ENCODE assay signal across 14 cellular contexts in genomic region chr9:79684711-79685575, GRCh38.
DNase-seq lines count a peak whose midpoint lies in the region; ATAC-seq, FAIRE-seq and TF ChIP-seq lines count a peak whose summit lies in the region.
"Had no signal": no experiment of that assay in that cellular context is flagged by ENCODE, and none has a peak within 500 bp of the region (broad histone marks: within the 10 kb centered on the region; RNA-seq: fewer than 3 reads in every experiment).

No MANE protein-coding gene starts in this region.

- no peak overlapping the region for H3K4me3 ChIP-seq in BLaER1 treated with 17β-estradiol and CSF1 and Interleukin-3, amounts not matched to agents 10 nM and 100 nM
- H3K4me3 ChIP-seq in IMR-90 (ENCODE audit: insufficient read depth, low read depth, low read length): no peak overlapping the region
- no peak overlapping the region for H3K4me3 ChIP-seq in brain microvascular endothelial cell (ENCODE audit: low read depth, low read length)
- H3K4me3 ChIP-seq in keratinocyte (ENCODE audit: control insufficient read depth in 2 of 3, extremely low read depth in 1 of 3, insufficient read depth in 2 of 3, low read depth in 1 of 3, low read length in 3 of 3): no peak overlapping the region
- H3K4me3 ChIP-seq: lung had no signal

- peak overlapping the region in 8 of 11 experiments; percentile 7 to 80 (median 36); a peak in 10 of 22 replicates for H3K4me2 ChIP-seq in BLaER1 treated with 17β-estradiol and CSF1 and Interleukin-3, amounts not matched to agents 10 nM and 100 nM
- no peak overlapping the region; the same call in 1 of the 2 replicates for H3K4me2 ChIP-seq in IMR-90 (ENCODE audit: low read depth, low read length)
- H3K4me2 ChIP-seq in keratinocyte (ENCODE audit: control insufficient read depth, extremely low read depth, insufficient read depth, low read depth, low read length): no peak overlapping the region

- peak overlapping the region; percentile 28 for H2AFZ ChIP-seq in IMR-90 (replicated peaks; ENCODE audit: low read length, poor library complexity)
- no peak overlapping the region for H2AFZ ChIP-seq in keratinocyte (ENCODE audit: control insufficient read depth, low read length)

- FAIRE-seq in keratinocyte (lab: Jason Lieb, UNC): no peak

- H3K27me3 ChIP-seq in BLaER1 treated with 17β-estradiol and CSF1 and Interleukin-3, amounts not matched to agents 10 nM and 100 nM: no peaks in the 10 kb centered on the region
- H3K27me3 ChIP-seq in IMR-90 (ENCODE audit: control insufficient read depth, insufficient read depth, low read length) (no peaks in the 10 kb centered on the region), brain microvascular endothelial cell (replicated peaks) (no peaks in the 10 kb centered on the region), keratinocyte (ENCODE audit: control insufficient read depth, extremely low read depth, insufficient read depth, low read length) (no peaks in the 10 kb centered on the region)

- no peak overlapping the region for H3K27ac Mint-ChIP-seq in activated T-helper 1 cell treated with anti-CD3 and anti-CD28 coated beads, Interleukin-12 subunit alpha, Interleukin-12 subunit beta, Interleukin-2, Interleukin-4 antibody, amounts not matched to agents 30 ng/mL and 10 ng/mL and 1 ng/mL, durations not matched to agents 14 hours and 24 hours and 36 hours
- H3K27ac Mint-ChIP-seq: activated naive CD4-positive, alpha-beta T cell treated with anti-CD3 and anti-CD28 coated beads, Interleukin-2, amount 10 ng/mL, durations not matched to agents 7 days and 5 days; nephron had no signal

- peak overlapping the region; percentile 82 for H4K91ac ChIP-seq in IMR-90 (ENCODE audit: insufficient read depth, low read depth, low read length)

- H3K14ac ChIP-seq in IMR-90 (replicated peaks; ENCODE audit: low read depth, low read length): peak overlapping the region; percentile 82

- CTCF ChIA-PET in IMR-90 (lab: Yijun Ruan, JAX): no interaction called here

- H3K4ac ChIP-seq in IMR-90 (ENCODE audit: low read depth, low read length): peak overlapping the region; percentile 93

- H2BK20ac ChIP-seq in IMR-90 (ENCODE audit: low read depth, low read length): peak overlapping the region; percentile 87

- peaks cover 19% of the 10 kb centered on the region for H3K4me1 Mint-ChIP-seq in activated T-helper 1 cell treated with anti-CD3 and anti-CD28 coated beads, Interleukin-12 subunit alpha, Interleukin-12 subunit beta, Interleukin-2, Interleukin-4 antibody, amounts not matched to agents 30 ng/mL and 10 ng/mL and 1 ng/mL, durations not matched to agents 14 hours and 24 hours and 36 hours (ENCODE audit: low read depth)

- H3K9me3 Mint-ChIP-seq in activated T-helper 1 cell treated with anti-CD3 and anti-CD28 coated beads, Interleukin-12 subunit alpha, Interleukin-12 subunit beta, Interleukin-2, Interleukin-4 antibody, amounts not matched to agents 30 ng/mL and 10 ng/mL and 1 ng/mL, durations not matched to agents 14 hours and 24 hours and 36 hours: peaks cover 6% of the 10 kb centered on the region
- H3K9me3 Mint-ChIP-seq: nephron had no signal

- H2BK5ac ChIP-seq in IMR-90 (ENCODE audit: low read depth, low read length, poor library complexity, severe bottlenecking): peak overlapping the region; percentile 92

- TF ChIP-seq RAD21 in IMR-90 (IDR thresholded peaks at IDR 0.05; ENCODE audit: low read length): no peak

- peak overlapping the region; percentile 26 for H2AK9ac ChIP-seq in IMR-90 (replicated peaks; ENCODE audit: low read depth, low read length, poor library complexity)

- POLR2A ChIA-PET in IMR-90 (lab: Charles Lee; ENCODE audit: unreplicated experiment): no interaction called here

- peak overlapping the region; percentile 63 for H3K23ac ChIP-seq in IMR-90 (ENCODE audit: low read depth, low read length)

- peak overlapping the region; percentile 40 for H3K56ac ChIP-seq in IMR-90 (ENCODE audit: extremely low read depth, insufficient read depth, low read length)

- dilution Hi-C loops in IMR-90 (cut with HindIII; ENCODE audit: low sequenced_read_pairs, unreplicated experiment) (no loop called here), keratinocyte (cut with MboI; ENCODE audit: extremely low pct_ligation_motif_present, low sequenced_read_pairs) (loop anchor here (25.0 kb wide), 1 partner anchor 102 kb away; no protein-coding TSS in a partner anchor)

- H3K4me1 ChIP-seq in BLaER1 treated with 17β-estradiol and CSF1 and Interleukin-3, amounts not matched to agents 10 nM and 100 nM: peaks cover 10 to 87% (median 73%) of the 10 kb centered on the region in 10 experiments
- H3K4me1 ChIP-seq in IMR-90 (ENCODE audit: control insufficient read depth, insufficient read depth, low read length) (peaks cover 24% of the 10 kb centered on the region), keratinocyte (ENCODE audit: control insufficient read depth, extremely low read depth, insufficient read depth, low read length) (peaks cover 4% of the 10 kb centered on the region)

- peak; percentile 63 for ATAC-seq in IMR-90 (ENCODE audit: low read depth)
- ATAC-seq in HG03342 (IDR thresholded peaks at IDR 0.05; ENCODE audit: unreplicated experiment): no peak
- ATAC-seq in GM18861 (IDR thresholded peaks at IDR 0.05; ENCODE audit: unreplicated experiment): no peak

- H3K36me3 Mint-ChIP-seq in activated T-helper 1 cell treated with anti-CD3 and anti-CD28 coated beads, Interleukin-12 subunit alpha, Interleukin-12 subunit beta, Interleukin-2, Interleukin-4 antibody, amounts not matched to agents 30 ng/mL and 10 ng/mL and 1 ng/mL, durations not matched to agents 14 hours and 24 hours and 36 hours (ENCODE audit: low read depth): peaks cover 7% of the 10 kb centered on the region

- no TSS peak for BruUV-seq in IMR-90 (replicated peaks; lab: Mats Ljungman, UMichigan)

- peak overlapping the region; percentile 97 for H2AK5ac ChIP-seq in IMR-90 (ENCODE audit: low read depth, low read length)

- peak overlapping the region; percentile 89 for H2BK15ac ChIP-seq in IMR-90 (ENCODE audit: low read depth, low read length)

- WGBS in IMR-90 (ENCODE audit: extremely low coverage in 2 of 2, insufficient read length in 1 of 2), 2 experiments: 80% methylated on average over 1 of the region's 8 CpGs; no CpG with 5 or more reads in 1 of the 2 experiments

- TF ChIP-seq POLR2A in IMR-90 (IDR thresholded peaks at IDR 0.05; ENCODE audit: low read depth, low read length): no peak

- H3K4me3 Mint-ChIP-seq in activated T-helper 1 cell treated with anti-CD3 and anti-CD28 coated beads, Interleukin-12 subunit alpha, Interleukin-12 subunit beta, Interleukin-2, Interleukin-4 antibody, amounts not matched to agents 30 ng/mL and 10 ng/mL and 1 ng/mL, durations not matched to agents 14 hours and 24 hours and 36 hours: no peak overlapping the region
- H3K4me3 Mint-ChIP-seq: activated naive CD4-positive, alpha-beta T cell treated with anti-CD3 and anti-CD28 coated beads, Interleukin-2, amount 10 ng/mL, durations not matched to agents 7 days and 5 days; nephron had no signal

- H4K8ac ChIP-seq in IMR-90 (ENCODE audit: low read depth in 2 of 2, low read length in 2 of 2): peak overlapping the region; percentile 70 to 86; a peak in 3 of 4 replicates

- peaks cover 22% of the 10 kb centered on the region for H3K9me1 ChIP-seq in IMR-90 (ENCODE audit: insufficient read depth, low read length)
- no peaks in the 10 kb centered on the region for H3K9me1 ChIP-seq in keratinocyte (ENCODE audit: control insufficient read depth, extremely low read depth, insufficient read depth, low read length)

- peak overlapping the region; percentile 96 for H2BK120ac ChIP-seq in IMR-90 (ENCODE audit: low read depth, low read length)

- H3K36me3 ChIP-seq in BLaER1 treated with 17β-estradiol and CSF1 and Interleukin-3, amounts not matched to agents 10 nM and 100 nM: peaks cover 7 to 69% (median 42%) of the 10 kb centered on the region in 11 experiments; a peak in 17 of 22 replicates
- H3K36me3 ChIP-seq in IMR-90 (ENCODE audit: control insufficient read depth, insufficient read depth, low read length) (peaks cover 6% of the 10 kb centered on the region), brain microvascular endothelial cell (replicated peaks) (no peaks in the 10 kb centered on the region), keratinocyte (ENCODE audit: control insufficient read depth in 2 of 2, extremely low read depth in 1 of 2, insufficient read depth in 2 of 2, low read length in 2 of 2) (peaks cover 0 to 1% of the 10 kb centered on the region in 2 experiments)

- peaks cover 26 to 80% (median 48%) of the 10 kb centered on the region in 11 experiments; a peak in 20 of 22 replicates for H4K20me1 ChIP-seq in BLaER1 treated with 17β-estradiol and CSF1 and Interleukin-3, amounts not matched to agents 10 nM and 100 nM
- H4K20me1 ChIP-seq in IMR-90 (ENCODE audit: insufficient read depth, low read length) (peaks cover 3% of the 10 kb centered on the region; the same call in 1 of the 2 replicates), keratinocyte (ENCODE audit: control insufficient read depth, extremely low read depth, insufficient read depth, low read length) (no peaks in the 10 kb centered on the region)

- peak overlapping the region; percentile 3 for H4K5ac ChIP-seq in IMR-90 (ENCODE audit: low read depth, low read length)

- TF ChIP-seq CTCF in IMR-90 (conservative IDR thresholded peaks at IDR 0.05; ENCODE audit: low read depth, low read length) (no peak), brain microvascular endothelial cell (IDR thresholded peaks at IDR 0.05; ENCODE audit: low read depth, low read length, missing control alignments) (no peak), keratinocyte (optimal IDR thresholded peaks at IDR 0.05 in 1 of 3, IDR thresholded peaks at IDR 0.05 in 1 of 3, conservative IDR thresholded peaks at IDR 0.05 in 1 of 3; ENCODE audit: extremely low read depth in 1 of 3, insufficient read depth in 2 of 3, low read length in 3 of 3) (no peak)

- in situ Hi-C loops in IMR-90 (cut with MboI; ENCODE audit: low sequenced_read_pairs): no loop called here
- in situ Hi-C loops in brain microvascular endothelial cell (cut with HindIII; ENCODE audit: low pct_ligation_motif_present, low sequenced_read_pairs): no loop called here

- intact Hi-C loops in IMR-90 (cut with micrococcal nuclease): no loop called here
- intact Hi-C loops in activated T-helper 1 cell treated with anti-CD3 and anti-CD28 coated beads, Interleukin-12 subunit alpha, Interleukin-12 subunit beta, Interleukin-2, Interleukin-4 antibody, amounts not matched to agents 30 ng/mL and 10 ng/mL and 1 ng/mL, durations not matched to agents 14 hours and 24 hours and 36 hours (cut with micrococcal nuclease): no loop called here

- peak overlapping the region; percentile 10 for H3K18ac ChIP-seq in IMR-90 (ENCODE audit: low read depth, low read length)

- no peak overlapping the region for H3K9ac ChIP-seq in BLaER1 treated with 17β-estradiol and CSF1 and Interleukin-3, amounts not matched to agents 10 nM and 100 nM
- H3K9ac ChIP-seq in IMR-90 (ENCODE audit: low read depth, low read length): peak overlapping the region; percentile 12; the same call in 1 of the 2 replicates
- H3K9ac ChIP-seq in keratinocyte (ENCODE audit: control insufficient read depth, extremely low read depth, insufficient read depth, low read length): no peak overlapping the region

- DNase-seq in IMR-90 (peak; percentile 55), brain microvascular endothelial cell (peak; percentile 57), keratinocyte (ENCODE audit: low read depth, low spot score) (peak; percentile 23), HT-29 (ENCODE audit: low spot score) (no peak)
- DNase-seq in activated T-helper 1 cell treated with anti-CD3 and anti-CD28 coated beads, Interleukin-12 subunit alpha, Interleukin-12 subunit beta, Interleukin-2, Interleukin-4 antibody, amounts not matched to agents 30 ng/mL and 10 ng/mL and 1 ng/mL, durations not matched to agents 14 hours and 24 hours and 36 hours (ENCODE audit: low spot score): no peak
- DNase-seq: activated CD4-positive, alpha-beta T cell treated with anti-CD3 and anti-CD28 coated beads for 1 hour; activated naive CD4-positive, alpha-beta T cell treated with anti-CD3 and anti-CD28 coated beads, Interleukin-2, amount 10 ng/mL, durations not matched to agents 7 days and 5 days; effector CD4-positive, alpha-beta T cell; NCI-H1930 had no signal

- H3K9me3 ChIP-seq in BLaER1 treated with 17β-estradiol and CSF1 and Interleukin-3, amounts not matched to agents 10 nM and 100 nM (replicated peaks in 1 of 11): no peaks in the 10 kb centered on the region
- H3K9me3 ChIP-seq in IMR-90 (ENCODE audit: control insufficient read depth, insufficient read depth, low read length) (no peaks in the 10 kb centered on the region), keratinocyte (ENCODE audit: control insufficient read depth, low read depth, low read length) (no peaks in the 10 kb centered on the region)

- no peaks in the 10 kb centered on the region for H3K79me2 ChIP-seq in keratinocyte (ENCODE audit: control insufficient read depth, insufficient read depth, low read length)

- H3K27ac ChIP-seq in BLaER1 treated with 17β-estradiol and CSF1 and Interleukin-3, amounts not matched to agents 10 nM and 100 nM: no peak overlapping the region
- peak overlapping the region; percentile 83 for H3K27ac ChIP-seq in IMR-90 (ENCODE audit: insufficient read depth, low read length)
- H3K27ac ChIP-seq in brain microvascular endothelial cell: peak overlapping the region; percentile 85
- H3K27ac ChIP-seq in keratinocyte (ENCODE audit: control insufficient read depth, insufficient read depth, low read length): no peak overlapping the region

- H3K79me1 ChIP-seq in IMR-90 (ENCODE audit: low read depth in 1 of 2, low read length in 2 of 2): peaks cover 29 to 48% of the 10 kb centered on the region in 2 experiments

- H3K27me3 Mint-ChIP-seq in activated T-helper 1 cell treated with anti-CD3 and anti-CD28 coated beads, Interleukin-12 subunit alpha, Interleukin-12 subunit beta, Interleukin-2, Interleukin-4 antibody, amounts not matched to agents 30 ng/mL and 10 ng/mL and 1 ng/mL, durations not matched to agents 14 hours and 24 hours and 36 hours (ENCODE audit: insufficient read depth): no peaks in the 10 kb centered on the region
- H3K27me3 Mint-ChIP-seq: activated naive CD4-positive, alpha-beta T cell treated with anti-CD3 and anti-CD28 coated beads, Interleukin-2, amount 10 ng/mL, durations not matched to agents 7 days and 5 days had no signal

Comparison
In these comparisons a context has a peak if more than half of its experiments do, and no peak if none do; other contexts are left out.
1. H3K27ac ChIP-seq: peak in IMR-90 (single experiment) and brain microvascular endothelial cell (single experiment); none in BLaER1 treated with 17β-estradiol and CSF1 and Interleukin-3, amounts not matched to agents 10 nM and 100 nM (0 of 11) and keratinocyte (single experiment).
2. H3K4me2 ChIP-seq: peak in BLaER1 treated with 17β-estradiol and CSF1 and Interleukin-3, amounts not matched to agents 10 nM and 100 nM (8 of 11); none in IMR-90 (single experiment) and keratinocyte (single experiment).
3. DNase-seq: peak in IMR-90 (single experiment), brain microvascular endothelial cell (single experiment) and keratinocyte (single experiment); none in activated T-helper 1 cell treated with anti-CD3 and anti-CD28 coated beads, Interleukin-12 subunit alpha, Interleukin-12 subunit beta, Interleukin-2, Interleukin-4 antibody, amounts not matched to agents 30 ng/mL and 10 ng/mL and 1 ng/mL, durations not matched to agents 14 hours and 24 hours and 36 hours (single experiment) and HT-29 (single experiment).